In the genomic region with DNA sequence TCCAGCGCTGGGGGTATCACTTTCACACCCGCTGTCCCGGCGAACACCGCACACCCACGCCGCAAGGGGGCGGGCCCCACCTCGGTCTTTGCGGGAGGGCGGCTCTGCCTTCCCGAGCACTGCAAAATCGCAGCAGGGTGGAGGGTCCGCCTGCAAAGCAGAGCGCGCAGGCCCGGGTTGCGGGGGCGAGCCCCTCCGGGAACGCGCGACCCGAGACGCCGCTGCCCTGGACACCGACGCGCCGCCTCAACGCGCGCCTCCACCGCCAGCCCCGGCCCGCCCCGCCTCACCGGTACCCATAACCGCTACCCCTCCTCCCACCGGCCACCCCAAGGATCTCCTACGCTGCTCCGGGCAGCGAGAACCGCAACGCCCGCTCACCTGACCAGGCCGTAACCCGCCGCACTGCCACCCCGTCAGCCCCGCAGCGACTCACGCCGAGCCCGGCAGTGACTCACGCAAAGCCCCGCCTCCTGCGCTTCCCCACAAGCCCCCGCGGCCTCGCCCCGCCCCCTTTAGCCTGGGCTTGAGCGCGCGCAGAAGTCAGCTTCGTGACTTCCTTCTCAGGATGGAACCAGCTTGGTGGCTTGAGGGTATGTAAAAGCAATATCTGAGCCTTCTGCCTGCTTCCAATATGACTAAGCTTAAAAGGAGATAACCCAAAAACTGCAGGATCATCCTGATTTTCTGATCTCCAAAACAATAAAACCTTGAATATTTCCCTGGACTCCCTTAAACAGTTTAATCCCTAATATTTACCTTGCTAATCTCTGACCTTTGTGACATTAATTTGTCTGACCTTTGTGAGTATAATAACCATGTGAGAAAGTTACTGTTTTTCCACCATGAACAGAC, we compare ENCODE assay signal across 8 cellular contexts. TPM values are rescaled to one million over a fixed set of nuclear protein-coding genes. Genes with fewer than 3 reads are reported as not detected.
DNase-seq lines count a peak whose midpoint lies in the region; ATAC-seq and TF ChIP-seq lines count a peak whose summit lies in the region.

A gene with protein sequence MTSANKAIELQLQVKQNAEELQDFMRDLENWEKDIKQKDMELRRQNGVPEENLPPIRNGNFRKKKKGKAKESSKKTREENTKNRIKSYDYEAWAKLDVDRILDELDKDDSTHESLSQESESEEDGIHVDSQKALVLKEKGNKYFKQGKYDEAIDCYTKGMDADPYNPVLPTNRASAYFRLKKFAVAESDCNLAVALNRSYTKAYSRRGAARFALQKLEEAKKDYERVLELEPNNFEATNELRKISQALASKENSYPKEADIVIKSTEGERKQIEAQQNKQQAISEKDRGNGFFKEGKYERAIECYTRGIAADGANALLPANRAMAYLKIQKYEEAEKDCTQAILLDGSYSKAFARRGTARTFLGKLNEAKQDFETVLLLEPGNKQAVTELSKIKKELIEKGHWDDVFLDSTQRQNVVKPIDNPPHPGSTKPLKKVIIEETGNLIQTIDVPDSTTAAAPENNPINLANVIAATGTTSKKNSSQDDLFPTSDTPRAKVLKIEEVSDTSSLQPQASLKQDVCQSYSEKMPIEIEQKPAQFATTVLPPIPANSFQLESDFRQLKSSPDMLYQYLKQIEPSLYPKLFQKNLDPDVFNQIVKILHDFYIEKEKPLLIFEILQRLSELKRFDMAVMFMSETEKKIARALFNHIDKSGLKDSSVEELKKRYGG (minus strand): TSS at position 460 of the 855 bp plus-strand sequence. CDS start 3,190 bp downstream, outside the sequence.

- H3K27me3 ChIP-seq in CD4-positive, alpha-beta memory T cell (ENCODE audit: insufficient read depth, low read length) = no peaks in the 10 kb centered on the region
- H3K27me3 ChIP-seq in lung (ENCODE audit: control insufficient read depth, insufficient read depth) = no peaks in the 10 kb centered on the region

- peaks cover 0 to 2% (median 0%) of the 10 kb centered on the region in 8 donors for H3K9me3 Mint-ChIP-seq in CD4-positive, alpha-beta memory T cell

- TF ChIP-seq CTCF in lung (IDR thresholded peaks at IDR 0.05; ENCODE audit: control extremely low read depth, extremely low read depth) = peak; percentile 28

- H3K27me3 Mint-ChIP-seq in CD4-positive, alpha-beta memory T cell = no peaks in the 10 kb centered on the region

- ATAC-seq in GM19455 (IDR thresholded peaks at IDR 0.05; ENCODE audit: unreplicated experiment) (peak; percentile 87), lung (ENCODE audit: insufficient read depth, low FRiP score) (peak; percentile 97)

- peak within 1 kb of the TSS; percentile 95 to 100 (median 98) for H3K4me3 Mint-ChIP-seq in CD4-positive, alpha-beta memory T cell

- H3K36me3 Mint-ChIP-seq in CD4-positive, alpha-beta memory T cell = peaks cover 4 to 26% of the 10 kb centered on the region in 2 donors

- H3K27ac Mint-ChIP-seq in CD4-positive, alpha-beta memory T cell = peak within 1 kb of the TSS; percentile 93 to 99 (median 97)

- intact Hi-C loops in CD4-positive, alpha-beta memory T cell (cut with micrococcal nuclease) = loop anchor here (1.0 to 5.0 kb wide), 3 partner anchors 10 to 451 kb away; partner anchors contain the start of genes ASB8 and TMEM106C

- WGBS in lung, 2 donors = 1% methylated on average over 45 to 66 of the region's 66 CpGs

- CTCF ChIA-PET in CD4-positive, alpha-beta memory T cell (lab: Charles Lee; ENCODE audit: partially characterized antibody) = interaction anchor here (0.6 to 16.7 kb wide), 13 partner anchors 9 to 663 kb away, joined by 3 to 318 read pairs (median 4); partner anchors contain the start of gene SLC48A1

- peaks cover 54% of the 10 kb centered on the region for H3K4me1 ChIP-seq in CD4-positive, alpha-beta memory T cell (ENCODE audit: insufficient read depth, low read length)
- peaks cover 0 to 4% of the 10 kb centered on the region in 2 donors for H3K4me1 ChIP-seq in lung (ENCODE audit: control insufficient read depth in 2 of 2, insufficient read depth in 2 of 2, low read length in 2 of 2)

- peak; percentile 93 to 96 (median 93) for DNase-seq in CD4-positive, alpha-beta memory T cell
- DNase-seq in HPDE6-E6E7 (ENCODE audit: extremely low spot score) (peak; percentile 94), NK-92 (lab: John Stamatoyannopoulos, UW; ENCODE audit: unreplicated experiment) (peak; percentile 54), lung (ENCODE audit: low spot score) (peak; percentile 97)
- peak; percentile 87 to 98 for DNase-seq in activated CD8-positive, alpha-beta memory T cell treated with anti-CD3 and anti-CD28 coated beads for 1 hour (ENCODE audit: extremely low read depth in 1 of 2, low read depth in 1 of 2)
- DNase-seq in effector CD8-positive, alpha-beta T cell (lab: John Stamatoyannopoulos, UW) = peak; percentile 92
- DNase-seq in stimulated activated CD4-positive, alpha-beta T cell treated with anti-CD3 and anti-CD28 coated beads, TNF-alpha, amount 100 ng/mL, for 4 hours (ENCODE audit: low read depth in 3 of 3) = peak; percentile 94 to 97 (median 95)

- H3K27ac ChIP-seq in CD4-positive, alpha-beta memory T cell (ENCODE audit: low read depth, low read length) = peak within 1 kb of the TSS; percentile 81
- peak within 1 kb of the TSS; percentile 89 to 93 for H3K27ac ChIP-seq in lung (ENCODE audit: low read depth in 1 of 2, low read length in 1 of 2)

- POLR2A ChIA-PET in CD4-positive, alpha-beta memory T cell (lab: Charles Lee; ENCODE audit: partially characterized antibody) = interaction anchor here (0.7 to 2.7 kb wide), 23 partner anchors 9 to 1491 kb away, joined by 3 to 18 read pairs (median 4); partner anchors contain the start of genes ASB8, HDAC7, RAPGEF3 and SENP1

- no peaks in the 10 kb centered on the region for H3K9me3 ChIP-seq in CD4-positive, alpha-beta memory T cell (ENCODE audit: control insufficient read depth in 1 of 2, low read length in 2 of 2)
- no peaks in the 10 kb centered on the region for H3K9me3 ChIP-seq in lung (ENCODE audit: control insufficient read depth in 2 of 2, insufficient read depth in 1 of 2, low read length in 1 of 2)

- H3K4me3 ChIP-seq in CD4-positive, alpha-beta memory T cell (ENCODE audit: low read length in 2 of 2) = peak within 1 kb of the TSS; percentile 60 to 70
- H3K4me3 ChIP-seq in lung = peak within 1 kb of the TSS; percentile 97

- H3K36me3 ChIP-seq in CD4-positive, alpha-beta memory T cell (ENCODE audit: insufficient read depth, low read length) = peaks cover 5% of the 10 kb centered on the region
- H3K36me3 ChIP-seq in lung (ENCODE audit: control insufficient read depth in 2 of 2, insufficient read depth in 2 of 2, low read length in 2 of 2) = peaks cover 0 to under 1% of the 10 kb centered on the region in 2 donors

- H3K4me1 Mint-ChIP-seq in CD4-positive, alpha-beta memory T cell = peaks cover 35 to 56% (median 47%) of the 10 kb centered on the region in 4 donors

RNA-seq across cellular contexts. Expression of the gene that starts here (rescaled TPM):
- total RNA-seq in CD4-positive, alpha-beta memory T cell = 10 to 100 TPM; 40.8 to 41.8 TPM
- 10 to 100 TPM; 32.1 to 33.3 TPM for polyA plus RNA-seq in CD4-positive, alpha-beta memory T cell
- total RNA-seq in lung = 10 to 100 TPM; 18.9 to 19.9 TPM
- polyA plus RNA-seq in lung = 10 to 100 TPM in 1 of 2 donors, 1 to 10 TPM in 1; 9.5 to 10.8 TPM

Comparison
In these comparisons a context has a peak if more than half of its experiments do, and no peak if none do; other contexts are left out.
1. Peak in every context shown above with its lines: DNase-seq, ATAC-seq, H3K4me3 ChIP-seq and H3K27ac ChIP-seq.